In genomic region chr18:24488824-24489493, GRCh38 we compare ENCODE assay signal across 8 cellular contexts. TPM values are rescaled to one million over a fixed set of nuclear protein-coding genes. Genes with fewer than 3 reads are reported as not detected.
DNase-seq lines count a peak whose midpoint lies in the region; ATAC-seq and TF ChIP-seq lines count a peak whose summit lies in the region.

No MANE protein-coding gene starts in this region.

- H3K4me3 Mint-ChIP-seq in neural crest cell, result no peak overlapping the region

- no peak for DNase-seq in RWPE2 (ENCODE audit: low spot score)
- peak; percentile 48 to 74 for DNase-seq in erythroblast (lab: John Stamatoyannopoulos, UW)
- peak; percentile 33 for DNase-seq in neural crest cell (ENCODE audit: low read depth, low spot score)

- no peaks in the 10 kb centered on the region for H4K20me1 ChIP-seq in DOHH2 (ENCODE audit: control insufficient read depth, insufficient read depth, low read depth, low read length)

- TF ChIP-seq CTCF in DOHH2 (IDR thresholded peaks at IDR 0.05; ENCODE audit: low read depth, low read length, poor library complexity, severe bottlenecking) (peak; percentile 63), RWPE2 (IDR thresholded peaks at IDR 0.05; ENCODE audit: poor library complexity, severe bottlenecking) (peak; percentile 84), neural crest cell (conservative IDR thresholded peaks at IDR 0.05) (peak; percentile 87)

- H3K4me3 ChIP-seq in DOHH2 (ENCODE audit: low read length) (no peak overlapping the region), RWPE2 (ENCODE audit: severe bottlenecking) (no peak overlapping the region)

- H3K36me3 ChIP-seq in DOHH2 (ENCODE audit: control insufficient read depth, low read length), result no peaks in the 10 kb centered on the region
- no peaks in the 10 kb centered on the region for H3K36me3 ChIP-seq in RWPE2 (ENCODE audit: low read depth)

- no peak for TF ChIP-seq EP300 in Ishikawa (IDR thresholded peaks at IDR 0.05; ENCODE audit: borderline replicate concordance)

- ATAC-seq in RWPE2 (ENCODE audit: low read depth) (no peak), GM19035 (IDR thresholded peaks at IDR 0.05; ENCODE audit: unreplicated experiment) (no peak), HG03045 (IDR thresholded peaks at IDR 0.05; ENCODE audit: unreplicated experiment) (no peak), HG03442 (IDR thresholded peaks at IDR 0.05; ENCODE audit: unreplicated experiment) (no peak)

- no peaks in the 10 kb centered on the region for H3K36me3 Mint-ChIP-seq in neural crest cell (ENCODE audit: low read depth)

- no peaks in the 10 kb centered on the region for H3K9me2 ChIP-seq in DOHH2 (replicated peaks; ENCODE audit: control insufficient read depth, low read length)

- H3K4me2 ChIP-seq in DOHH2 (ENCODE audit: low read length), result no peak overlapping the region

- peaks cover 19% of the 10 kb centered on the region for H3K4me1 Mint-ChIP-seq in neural crest cell

- H3K4me1 ChIP-seq in DOHH2 (ENCODE audit: control insufficient read depth, low read length), result peaks cover 24% of the 10 kb centered on the region
- no peaks in the 10 kb centered on the region for H3K4me1 ChIP-seq in RWPE2 (ENCODE audit: insufficient read depth, poor library complexity, severe bottlenecking)

- H3K79me2 ChIP-seq in DOHH2 (ENCODE audit: control insufficient read depth, low read length), result no peaks in the 10 kb centered on the region

- H3K27ac Mint-ChIP-seq in neural crest cell (ENCODE audit: unreplicated experiment), result no peak overlapping the region

- H3K27ac ChIP-seq in DOHH2 (ENCODE audit: low read depth, low read length), result no peak overlapping the region
- no peak overlapping the region for H3K27ac ChIP-seq in RWPE2 (ENCODE audit: poor library complexity, severe bottlenecking)

- H3K27me3 Mint-ChIP-seq in neural crest cell (ENCODE audit: low read depth), result no peaks in the 10 kb centered on the region

- H3K9me3 Mint-ChIP-seq in neural crest cell, result peaks cover 4% of the 10 kb centered on the region

- H3K9me3 ChIP-seq in DOHH2 (ENCODE audit: control insufficient read depth, insufficient read depth, low read length), result no peaks in the 10 kb centered on the region
- no peaks in the 10 kb centered on the region for H3K9me3 ChIP-seq in RWPE2 (ENCODE audit: severe bottlenecking)

- peaks cover 3% of the 10 kb centered on the region; the same call in 1 of the 2 replicates for H3K27me3 ChIP-seq in DOHH2 (ENCODE audit: control insufficient read depth, low read length)
- no peaks in the 10 kb centered on the region for H3K27me3 ChIP-seq in RWPE2 (ENCODE audit: insufficient read depth, poor library complexity, severe bottlenecking)

- 0 out of 2 replicates have a peak, but pooled peaks cover 4% of the 10 kb centered on the region for H3F3A ChIP-seq in DOHH2 (ENCODE audit: control insufficient read depth, insufficient read depth)

- TF ChIP-seq POLR2A in erythroblast (IDR thresholded peaks at IDR 0.05; ENCODE audit: low read length), result no peak

- peak; percentile 67 for TF ChIP-seq RAD21 in Ishikawa (IDR thresholded peaks at IDR 0.05; ENCODE audit: low read depth)

TF ChIP-seq in Ishikawa, 13 proteins besides CTCF, POLR2A, EP300 and RAD21:
- no peak for TF ChIP-seq USF1 (IDR thresholded peaks at IDR 0.05)
- TF ChIP-seq, protein P1, sequence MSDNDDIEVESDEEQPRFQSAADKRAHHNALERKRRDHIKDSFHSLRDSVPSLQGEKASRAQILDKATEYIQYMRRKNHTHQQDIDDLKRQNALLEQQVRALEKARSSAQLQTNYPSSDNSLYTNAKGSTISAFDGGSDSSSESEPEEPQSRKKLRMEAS (IDR thresholded peaks at IDR 0.05), result no peak
- no peak for TF ChIP-seq CREB1 (IDR thresholded peaks at IDR 0.05; ENCODE audit: low read depth)
- no peak for TF ChIP-seq REST (IDR thresholded peaks at IDR 0.05; ENCODE audit: low read depth)
- no peak for TF ChIP-seq TCF12 (IDR thresholded peaks at IDR 0.05; ENCODE audit: low read depth)
- TF ChIP-seq FOXM1 (IDR thresholded peaks at IDR 0.05; ENCODE audit: borderline replicate concordance, low read depth), result no peak
- no peak for TF ChIP-seq NFIC (IDR thresholded peaks at IDR 0.05)
- no peak for TF ChIP-seq CEBPB (IDR thresholded peaks at IDR 0.05)
- no peak for TF ChIP-seq ZBTB7A (IDR thresholded peaks at IDR 0.05; ENCODE audit: low read depth)

RNA-seq across cellular contexts. Expression of gene HRH4, which starts 28.5 kb away (rescaled TPM):
- 0.07 TPM in 1 of 2 replicates, not detected in the other for total RNA-seq in neural crest cell
